17 cellular contexts compared by ENCODE assay signal in the genomic region with DNA sequence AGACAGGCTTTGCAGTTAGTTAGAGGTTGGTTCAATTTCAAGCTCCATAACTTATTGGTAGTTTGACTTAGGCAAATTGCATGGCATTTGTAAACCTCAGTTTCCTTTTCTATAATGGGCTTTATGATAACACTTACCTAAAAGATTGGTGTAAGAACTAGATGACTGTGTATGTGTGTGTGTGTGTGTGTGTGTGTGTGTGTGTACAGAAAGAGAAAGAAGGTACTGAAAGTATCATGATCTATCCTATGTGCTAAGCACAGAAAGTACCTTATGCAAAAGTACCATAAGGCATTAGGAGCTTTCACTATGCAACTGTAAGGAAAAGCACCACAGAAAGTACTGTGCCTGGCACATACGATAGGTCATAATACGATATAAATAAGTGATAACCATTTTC.
DNase-seq lines count a peak whose midpoint lies in the region; ATAC-seq and TF ChIP-seq lines count a peak whose summit lies in the region.
"Had no signal": no experiment of that assay in that cellular context is flagged by ENCODE, and none has a peak within 500 bp of the region (broad histone marks: within the 10 kb centered on the region; RNA-seq: fewer than 3 reads in every experiment).

No MANE protein-coding gene starts in this region.

- ATAC-seq in GM18511 (IDR thresholded peaks at IDR 0.05; ENCODE audit: unreplicated experiment), result peak; percentile 85
- ATAC-seq in GM21381 (IDR thresholded peaks at IDR 0.05; ENCODE audit: unreplicated experiment), result peak; percentile 82
- peak; percentile 74 for ATAC-seq in HG02970 (IDR thresholded peaks at IDR 0.05; ENCODE audit: low FRiP score, unreplicated experiment)
- peak; percentile 75 for ATAC-seq in HG03565 (IDR thresholded peaks at IDR 0.05; ENCODE audit: unreplicated experiment)
- ATAC-seq in stimulated activated naive CD8-positive, alpha-beta T cell treated with anti-CD3 and anti-CD28 coated beads, Interleukin-15, amount 100 ng/mL, for 72 hours, result no peak
- ATAC-seq: natural killer cell treated with Interleukin-12 subunit alpha and Interleukin-12 subunit beta and Interleukin-15 and Interleukin-18, amount 100 ng/mL, for 72 hours; PC-3 had no signal

- DNase-seq in stimulated activated naive CD8-positive, alpha-beta T cell treated with anti-CD3 and anti-CD28 coated beads, Interleukin-15, amount 100 ng/mL, for 72 hours, result no peak
- no peak for DNase-seq in stimulated activated naive CD4-positive, alpha-beta T cell (lab: John Stamatoyannopoulos, UW)
- DNase-seq in activated gamma-delta T cell treated with Interleukin-2 at 50 U/mL for 16 hours (no peak), mesothelial cell of epicardium (ENCODE audit: low spot score in 2 of 2, unreplicated experiment in 2 of 2) (no peak)
- DNase-seq: activated naive CD4-positive, alpha-beta T cell treated with Interleukin-2 at 50 U/mL for 16 hours; Calu3; NCI-H1105 treated with DMSO at 0.1 percent for 48 hours; PC-3; retina; SK-N-SH; trophoblast cell had no signal

- H3K27ac Mint-ChIP-seq in stimulated activated naive CD8-positive, alpha-beta T cell treated with anti-CD3 and anti-CD28 coated beads, Interleukin-15, amount 100 ng/mL, for 72 hours, result no peak overlapping the region
- H3K27ac Mint-ChIP-seq in mesothelial cell of epicardium, result no peak overlapping the region
- H3K27ac Mint-ChIP-seq: brain; natural killer cell treated with Interleukin-12 subunit alpha and Interleukin-12 subunit beta and Interleukin-15 and Interleukin-18, amount 100 ng/mL, for 72 hours had no signal

- TF ChIP-seq CTCF in mesothelial cell of epicardium (IDR thresholded peaks at IDR 0.05; ENCODE audit: unreplicated experiment), result no peak

- peaks cover 0 to 8% of the 10 kb centered on the region in 2 donors for H3K9me3 Mint-ChIP-seq in stimulated activated naive CD8-positive, alpha-beta T cell treated with anti-CD3 and anti-CD28 coated beads, Interleukin-15, amount 100 ng/mL, for 72 hours
- peaks cover 9% of the 10 kb centered on the region for H3K9me3 Mint-ChIP-seq in mesothelial cell of epicardium
- H3K9me3 Mint-ChIP-seq: brain had no signal

- H3K4me1 Mint-ChIP-seq in stimulated activated naive CD8-positive, alpha-beta T cell treated with anti-CD3 and anti-CD28 coated beads, Interleukin-15, amount 100 ng/mL, for 72 hours, result no peaks in the 10 kb centered on the region
- H3K4me1 Mint-ChIP-seq in mesothelial cell of epicardium, result peaks cover 11% of the 10 kb centered on the region
- H3K4me1 Mint-ChIP-seq: brain had no signal

- no peak overlapping the region for H3K4me3 Mint-ChIP-seq in stimulated activated naive CD8-positive, alpha-beta T cell treated with anti-CD3 and anti-CD28 coated beads, Interleukin-15, amount 100 ng/mL, for 72 hours
- H3K4me3 Mint-ChIP-seq in mesothelial cell of epicardium, result no peak overlapping the region
- H3K4me3 Mint-ChIP-seq: brain; natural killer cell treated with Interleukin-12 subunit alpha and Interleukin-12 subunit beta and Interleukin-15 and Interleukin-18, amount 100 ng/mL, for 72 hours had no signal

- no peaks in the 10 kb centered on the region for H3K27me3 Mint-ChIP-seq in stimulated activated naive CD8-positive, alpha-beta T cell treated with anti-CD3 and anti-CD28 coated beads, Interleukin-15, amount 100 ng/mL, for 72 hours
- H3K27me3 Mint-ChIP-seq in mesothelial cell of epicardium (ENCODE audit: low read depth), result no peaks in the 10 kb centered on the region
- H3K27me3 Mint-ChIP-seq: brain; natural killer cell treated with Interleukin-12 subunit alpha and Interleukin-12 subunit beta and Interleukin-15 and Interleukin-18, amount 100 ng/mL, for 72 hours had no signal

- H3K36me3 Mint-ChIP-seq in mesothelial cell of epicardium, result no peaks in the 10 kb centered on the region
- H3K36me3 Mint-ChIP-seq: brain; natural killer cell treated with Interleukin-12 subunit alpha and Interleukin-12 subunit beta and Interleukin-15 and Interleukin-18, amount 100 ng/mL, for 72 hours had no signal
